ENCODE assay signal across 1 cellular context in genomic region chrX:129705988-129706387, GRCh38.
TF ChIP-seq lines count a peak whose summit lies in the region.

No MANE protein-coding gene starts in this region.

TF ChIP-seq in HepG2, 621 proteins besides CTCF, POLR2A, EP300 and RAD21 (continued from another document):
- peak; percentile 44 to 53 for TF ChIP-seq MAFK (conservative IDR thresholded peaks at IDR 0.05 in 1 of 2, IDR thresholded peaks at IDR 0.05 in 1 of 2; ENCODE audit: low read length in 2 of 2)
- TF ChIP-seq, protein P1, sequence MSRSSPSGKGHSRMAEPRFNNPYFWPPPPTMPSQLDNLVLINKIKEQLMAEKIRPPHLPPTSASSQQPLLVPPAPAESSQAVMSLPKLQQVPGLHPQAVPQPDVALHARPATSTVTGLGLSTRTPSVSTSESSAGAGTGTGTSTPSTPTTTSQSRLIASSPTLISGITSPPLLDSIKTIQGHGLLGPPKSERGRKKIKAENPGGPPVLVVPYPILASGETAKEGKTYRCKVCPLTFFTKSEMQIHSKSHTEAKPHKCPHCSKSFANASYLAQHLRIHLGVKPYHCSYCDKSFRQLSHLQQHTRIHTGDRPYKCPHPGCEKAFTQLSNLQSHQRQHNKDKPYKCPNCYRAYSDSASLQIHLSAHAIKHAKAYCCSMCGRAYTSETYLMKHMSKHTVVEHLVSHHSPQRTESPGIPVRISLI (CRISPR knock-in tag; IDR thresholded peaks at IDR 0.05; ENCODE audit: borderline replicate concordance) = no peak
- peak; percentile 64 for TF ChIP-seq MAFF (IDR thresholded peaks at IDR 0.05; ENCODE audit: low read depth, low read length)
- no peak for TF ChIP-seq HCFC1 (IDR thresholded peaks at IDR 0.05; ENCODE audit: low read depth, low read length)
- TF ChIP-seq, protein P2, sequence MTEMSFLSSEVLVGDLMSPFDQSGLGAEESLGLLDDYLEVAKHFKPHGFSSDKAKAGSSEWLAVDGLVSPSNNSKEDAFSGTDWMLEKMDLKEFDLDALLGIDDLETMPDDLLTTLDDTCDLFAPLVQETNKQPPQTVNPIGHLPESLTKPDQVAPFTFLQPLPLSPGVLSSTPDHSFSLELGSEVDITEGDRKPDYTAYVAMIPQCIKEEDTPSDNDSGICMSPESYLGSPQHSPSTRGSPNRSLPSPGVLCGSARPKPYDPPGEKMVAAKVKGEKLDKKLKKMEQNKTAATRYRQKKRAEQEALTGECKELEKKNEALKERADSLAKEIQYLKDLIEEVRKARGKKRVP (CRISPR knock-in tag; IDR thresholded peaks at IDR 0.05) = no peak
